Comparison of ENCODE assay signal across 11 cellular contexts in the genomic region with DNA sequence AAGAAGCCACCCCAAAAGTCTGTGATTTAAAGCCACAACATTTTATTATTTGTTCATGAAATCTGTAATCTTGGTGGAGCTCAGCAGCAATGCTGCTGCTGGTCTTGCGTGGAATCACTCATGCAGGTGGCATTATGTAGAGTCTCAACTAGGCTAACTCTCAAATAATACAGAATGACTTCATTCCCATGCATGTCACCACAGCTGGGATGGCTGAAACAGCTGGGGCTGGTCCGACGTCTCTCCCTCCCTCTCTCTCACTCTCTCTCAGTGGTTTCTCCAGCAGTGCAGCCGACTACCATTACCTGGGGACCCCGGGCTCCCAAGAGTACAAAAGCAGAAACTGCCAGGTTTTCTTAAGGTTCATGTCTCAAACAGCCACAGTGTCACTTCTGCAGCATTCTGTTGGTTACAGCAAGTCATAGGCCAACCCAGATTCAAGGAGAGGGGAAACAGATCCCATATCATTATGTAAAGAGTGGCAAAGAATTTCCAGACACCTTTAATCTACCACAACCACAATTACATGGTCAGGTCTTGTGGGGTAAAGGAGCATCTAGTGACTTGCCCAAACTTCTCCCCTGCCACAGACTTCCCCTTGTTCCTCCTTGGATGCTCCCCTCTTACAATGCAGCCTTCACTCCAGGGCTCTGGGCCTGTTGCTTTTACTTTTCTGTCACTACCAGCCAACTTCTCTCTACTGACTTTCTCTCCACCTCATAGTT.
A peak's percentile ranks its signal among the peaks of the same experiment; 100 is the strongest.
DNase-seq lines count a peak whose midpoint lies in the region; ATAC-seq and TF ChIP-seq lines count a peak whose summit lies in the region.
"Had no signal": no experiment of that assay in that cellular context is flagged by ENCODE, and none has a peak within 500 bp of the region (broad histone marks: within the 10 kb centered on the region; RNA-seq: fewer than 3 reads in every experiment).

No MANE protein-coding gene starts in this region.

- no peaks in the 10 kb centered on the region for H3K27me3 ChIP-seq in suprapubic skin
- H3K27me3 ChIP-seq: cardiac muscle cell, esophagus muscularis mucosa had no signal

- no peak for TF ChIP-seq EP300 in suprapubic skin (IDR thresholded peaks at IDR 0.05)

- peaks cover 63% of the 10 kb centered on the region for H3K4me1 Mint-ChIP-seq in MCF 10A (ENCODE audit: insufficient read depth, unreplicated experiment)
- H3K4me1 Mint-ChIP-seq: immature natural killer cell had no signal

- H3K36me3 ChIP-seq in suprapubic skin, result no peaks in the 10 kb centered on the region
- H3K36me3 ChIP-seq: cardiac muscle cell, esophagus muscularis mucosa had no signal

- in situ Hi-C loops in KBM-7 (cut with MboI; ENCODE audit: low pct_unique_long_range_greater_than_20kb, low sequenced_read_pairs), result no loop called here

- DNase-seq in KBM-7 (peak; percentile 29), MCF 10A (ENCODE audit: unreplicated experiment) (no peak), left cardiac atrium (peak; percentile 22), suprapubic skin (ENCODE audit: low spot score in 2 of 2) (no peak), activated gamma-delta T cell (lab: John Stamatoyannopoulos, UW) (no peak), NCI-H2107 treated with DMSO at 0.1 percent for 48 hours (lab: John Stamatoyannopoulos, UW; ENCODE audit: unreplicated experiment) (no peak)
- DNase-seq: immature natural killer cell, NCI-H1105 treated with DMSO at 0.1 percent for 48 hours had no signal

- no peak for TF ChIP-seq POLR2A in suprapubic skin (IDR thresholded peaks at IDR 0.05)

- no peaks in the 10 kb centered on the region for H3K9me3 ChIP-seq in suprapubic skin
- H3K9me3 ChIP-seq: esophagus muscularis mucosa had no signal

- CTCF ChIA-PET in MCF 10A (lab: Yijun Ruan, JAX), result interaction anchor here (0.5 to 1.4 kb wide), 2 partner anchors 30 to 241 kb away, joined by 3 to 7 read pairs; no protein-coding TSS in a partner anchor

- POLR2A ChIA-PET in MCF 10A (lab: Yijun Ruan, JAX), result interaction anchor here (0.8 to 2.6 kb wide), 12 partner anchors 10 to 197 kb away, joined by 3 to 26 read pairs (median 5); no protein-coding TSS in a partner anchor

- intact Hi-C loops in MCF 10A (cut with micrococcal nuclease), result no loop called here
- intact Hi-C loops in left cardiac atrium (cut with DNase I), result no loop called here

- BruUV-seq in MCF 10A (replicated peaks; lab: Mats Ljungman, UMichigan), result TSS peak; percentile 90

- no peaks in the 10 kb centered on the region for H3K36me3 Mint-ChIP-seq in MCF 10A (ENCODE audit: insufficient read depth, unreplicated experiment)
- H3K36me3 Mint-ChIP-seq: immature natural killer cell had no signal

- no peak overlapping the region for H3K4me3 ChIP-seq in suprapubic skin
- H3K4me3 ChIP-seq: cardiac muscle cell, esophagus muscularis mucosa had no signal

- peak overlapping the region; percentile 86 for H3K27ac Mint-ChIP-seq in MCF 10A (ENCODE audit: low read depth, unreplicated experiment)
- H3K27ac Mint-ChIP-seq: immature natural killer cell had no signal

- H3K9me3 Mint-ChIP-seq in MCF 10A (ENCODE audit: unreplicated experiment), result peaks cover 13% of the 10 kb centered on the region

- peak overlapping the region; percentile 85 for H3K27ac ChIP-seq in suprapubic skin
- H3K27ac ChIP-seq: cardiac muscle cell, esophagus muscularis mucosa had no signal

- ATAC-seq in left cardiac atrium (peak in 1 of 2 donors; percentile 83), GM19455 (IDR thresholded peaks at IDR 0.05; ENCODE audit: unreplicated experiment) (no peak)

- peaks cover 30% of the 10 kb centered on the region for H3K4me1 ChIP-seq in suprapubic skin
- H3K4me1 ChIP-seq: esophagus muscularis mucosa had no signal

- 86% methylated on average over 5 of the region's 5 CpGs for WGBS in suprapubic skin

- peak overlapping the region; percentile 11 for H3K4me3 Mint-ChIP-seq in MCF 10A (ENCODE audit: unreplicated experiment)
- H3K4me3 Mint-ChIP-seq: immature natural killer cell had no signal

- TF ChIP-seq CTCF in MCF 10A (IDR thresholded peaks at IDR 0.05; ENCODE audit: unreplicated experiment) (no peak), suprapubic skin (IDR thresholded peaks at IDR 0.05) (no peak)

- no peaks in the 10 kb centered on the region for H3K27me3 Mint-ChIP-seq in MCF 10A (ENCODE audit: insufficient read depth, unreplicated experiment)

Comparison
In these comparisons a context has a peak if more than half of its experiments do, and no peak if none do; other contexts are left out.
1. DNase-seq: peak in KBM-7 (single experiment) and left cardiac atrium (single experiment); none in MCF 10A (single experiment), suprapubic skin (0 of 2), activated gamma-delta T cell (single experiment) and NCI-H2107 treated with DMSO at 0.1 percent for 48 hours (single experiment).